ENCODE assay signal across 8 cellular contexts in genomic region chr13:28494537-28494860, GRCh38. TPM values are rescaled to one million over a fixed set of nuclear protein-coding genes. Genes with fewer than 3 reads are reported as not detected.
A peak's percentile ranks its signal among the peaks of the same experiment; 100 is the strongest.
DNase-seq lines count a peak whose midpoint lies in the region; ATAC-seq and TF ChIP-seq lines count a peak whose summit lies in the region.

No MANE protein-coding gene starts in this region.

- intact Hi-C loops in activated T-helper 2 cell treated with anti-CD3 and anti-CD28 coated beads, Interferon-gamma antibody, Interleukin-2, Interleukin-4, amounts not matched to agents 10 μg/mL and 5 μg/mL and 100 μg/mL, durations not matched to agents 14 hours and 24 hours and 36 hours (cut with micrococcal nuclease), result loop anchor here (5.0 to 10.0 kb wide), 2 partner anchors 120 to 143 kb away; no protein-coding TSS in a partner anchor
- intact Hi-C loops in thyroid gland (cut with DNase I), result no loop called here

- no peaks in the 10 kb centered on the region for H3K9me3 Mint-ChIP-seq in activated T-cell treated with anti-CD3 and anti-CD28 coated beads, Interleukin-2, amount 50 U/mL, for 4 hours
- H3K9me3 Mint-ChIP-seq in activated T-helper 2 cell treated with anti-CD3 and anti-CD28 coated beads, Interferon-gamma antibody, Interleukin-2, Interleukin-4, amounts not matched to agents 10 μg/mL and 5 μg/mL and 100 μg/mL, durations not matched to agents 14 hours and 24 hours and 36 hours, result no peaks in the 10 kb centered on the region

- H3K27me3 ChIP-seq in kidney epithelial cell (ENCODE audit: control insufficient read depth, insufficient read depth, low read length), result peaks cover 65% of the 10 kb centered on the region
- peaks cover 22% of the 10 kb centered on the region for H3K27me3 ChIP-seq in thyroid gland

- WGBS in thyroid gland, 2 donors, result no CpG with 5 or more reads among the region's 33 CpGs

- peak overlapping the region; percentile 65 for H3K4me3 Mint-ChIP-seq in activated T-cell treated with anti-CD3 and anti-CD28 coated beads, Interleukin-2, amount 50 U/mL, for 4 hours
- H3K4me3 Mint-ChIP-seq in activated T-helper 2 cell treated with anti-CD3 and anti-CD28 coated beads, Interferon-gamma antibody, Interleukin-2, Interleukin-4, amounts not matched to agents 10 μg/mL and 5 μg/mL and 100 μg/mL, durations not matched to agents 14 hours and 24 hours and 36 hours (ENCODE audit: low read depth), result peak overlapping the region; percentile 75

- H3K4me1 ChIP-seq in thyroid gland, result peaks cover 10 to 23% of the 10 kb centered on the region in 2 donors

- TF ChIP-seq POLR2A in thyroid gland (IDR thresholded peaks at IDR 0.05), result no peak

- peaks cover 61% of the 10 kb centered on the region for H3K27me3 Mint-ChIP-seq in activated T-cell treated with anti-CD3 and anti-CD28 coated beads, Interleukin-2, amount 50 U/mL, for 4 hours (ENCODE audit: low read depth)
- H3K27me3 Mint-ChIP-seq in activated T-helper 2 cell treated with anti-CD3 and anti-CD28 coated beads, Interferon-gamma antibody, Interleukin-2, Interleukin-4, amounts not matched to agents 10 μg/mL and 5 μg/mL and 100 μg/mL, durations not matched to agents 14 hours and 24 hours and 36 hours (ENCODE audit: low read depth), result peaks cover 56% of the 10 kb centered on the region

- H3K4me1 Mint-ChIP-seq in activated T-cell treated with anti-CD3 and anti-CD28 coated beads, Interleukin-2, amount 50 U/mL, for 4 hours (ENCODE audit: low read depth), result peaks cover 4% of the 10 kb centered on the region
- H3K4me1 Mint-ChIP-seq in activated T-helper 2 cell treated with anti-CD3 and anti-CD28 coated beads, Interferon-gamma antibody, Interleukin-2, Interleukin-4, amounts not matched to agents 10 μg/mL and 5 μg/mL and 100 μg/mL, durations not matched to agents 14 hours and 24 hours and 36 hours (ENCODE audit: low read depth), result peaks cover 21% of the 10 kb centered on the region

- TF ChIP-seq CTCF in kidney epithelial cell (IDR thresholded peaks at IDR 0.05; ENCODE audit: insufficient read depth, low read length, poor library complexity, severe bottlenecking) (no peak), thyroid gland (IDR thresholded peaks at IDR 0.05) (no peak)

- no peak overlapping the region for H3K27ac Mint-ChIP-seq in activated T-helper 2 cell treated with anti-CD3 and anti-CD28 coated beads, Interferon-gamma antibody, Interleukin-2, Interleukin-4, amounts not matched to agents 10 μg/mL and 5 μg/mL and 100 μg/mL, durations not matched to agents 14 hours and 24 hours and 36 hours

- H3K36me3 ChIP-seq in kidney epithelial cell (ENCODE audit: control insufficient read depth, insufficient read depth, low read length) (no peaks in the 10 kb centered on the region), thyroid gland (no peaks in the 10 kb centered on the region)

- peak overlapping the region; percentile 22 for H3K4me3 ChIP-seq in kidney epithelial cell (ENCODE audit: low read depth, low read length)
- H3K4me3 ChIP-seq in thyroid gland (replicated peaks in 1 of 3), result peak overlapping the region; percentile 7 to 44 (median 21)

- H3K36me3 Mint-ChIP-seq in activated T-cell treated with anti-CD3 and anti-CD28 coated beads, Interleukin-2, amount 50 U/mL, for 4 hours (ENCODE audit: insufficient read depth), result no peaks in the 10 kb centered on the region
- peaks cover 21% of the 10 kb centered on the region for H3K36me3 Mint-ChIP-seq in activated T-helper 2 cell treated with anti-CD3 and anti-CD28 coated beads, Interferon-gamma antibody, Interleukin-2, Interleukin-4, amounts not matched to agents 10 μg/mL and 5 μg/mL and 100 μg/mL, durations not matched to agents 14 hours and 24 hours and 36 hours (ENCODE audit: low read depth)

- ATAC-seq in activated T-cell treated with anti-CD3 and anti-CD28 coated beads, Interleukin-2, amount 50 U/mL, for 4 hours, result peak; percentile 16 to 25
- ATAC-seq in GM19023 (IDR thresholded peaks at IDR 0.05; ENCODE audit: unreplicated experiment), result no peak

- DNase-seq in activated T-cell treated with anti-CD3 and anti-CD28 coated beads, Interleukin-2, amount 50 U/mL, for 4 hours, result no peak
- no peak for DNase-seq in activated T-cell treated with anti-CD3 and anti-CD28 coated beads, Interleukin-2, amount 50 U/mL, for 1 hour
- DNase-seq in activated T-helper 2 cell treated with anti-CD3 and anti-CD28 coated beads, Interferon-gamma antibody, Interleukin-2, Interleukin-4, amounts not matched to agents 10 μg/mL and 5 μg/mL and 100 μg/mL, durations not matched to agents 14 hours and 24 hours and 36 hours (ENCODE audit: low spot score), result no peak
- DNase-seq in kidney epithelial cell (ENCODE audit: low read depth) (no peak), thyroid gland (no peak), DMS114 treated with DMSO at 0.1 percent for 48 hours (lab: John Stamatoyannopoulos, UW; ENCODE audit: unreplicated experiment) (no peak)
- no peak for DNase-seq in stimulated activated CD4-positive, alpha-beta T cell treated with anti-CD3 and anti-CD28 coated beads, Interleukin-1b, Interleukin-23, amount 100 ng/mL, for 48 hours

- peak overlapping the region in 2 of 3 donors; percentile 61 to 66 for H3K27ac ChIP-seq in thyroid gland

- H3K9me3 ChIP-seq in thyroid gland, result no peaks in the 10 kb centered on the region

RNA-seq across cellular contexts. Expression of gene FLT1, which starts 0.4 kb away (rescaled TPM):
- 10 to 100 TPM; 14.7 to 29.0 (median 18.8) TPM for total RNA-seq in activated T-cell treated with anti-CD3 and anti-CD28 coated beads, Interleukin-2, amount 50 U/mL, for 4 hours
- 29.9 and 32.4 TPM in 2 replicates for total RNA-seq in activated T-helper 2 cell treated with anti-CD3 and anti-CD28 coated beads, Interferon-gamma antibody, Interleukin-2, Interleukin-4, amounts not matched to agents 10 μg/mL and 5 μg/mL and 100 μg/mL, durations not matched to agents 14 hours and 24 hours and 36 hours
- total RNA-seq in kidney epithelial cell (0.75 and 0.96 TPM in 2 replicates), thyroid gland (100 to 1,000 TPM in 1 of 4 donors, 10 to 100 TPM in 3; 23.4 to 132 (median 44.4) TPM)
